Comparison of ENCODE assay signal across 11 cellular contexts in the genomic region with DNA sequence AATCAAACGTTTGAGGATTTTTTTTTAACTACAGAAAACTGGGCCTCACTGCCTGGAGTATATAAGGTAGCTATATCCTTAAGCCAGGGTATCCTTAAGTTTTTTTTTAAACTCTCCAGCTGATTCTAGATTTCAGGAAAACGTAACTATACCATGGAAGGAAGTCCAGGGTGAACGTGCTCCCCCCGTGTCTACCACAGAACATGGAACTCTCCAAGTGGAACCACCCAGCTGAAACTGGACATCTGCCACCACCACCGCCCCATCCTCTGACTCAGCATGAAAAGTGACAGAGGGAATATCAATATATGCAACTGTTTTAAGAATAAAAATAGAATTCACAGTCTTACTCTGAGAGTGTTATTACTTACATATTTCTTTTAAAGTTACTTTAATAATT.
DNase-seq lines count a peak whose midpoint lies in the region; ATAC-seq lines count a peak whose summit lies in the region.
"Had no signal": no experiment of that assay in that cellular context is flagged by ENCODE, and none has a peak within 500 bp of the region (broad histone marks: within the 10 kb centered on the region; RNA-seq: fewer than 3 reads in every experiment).

No MANE protein-coding gene starts in this region.

- peak; percentile 59 for ATAC-seq in Right ventricle myocardium inferior
- ATAC-seq in HG03432 (IDR thresholded peaks at IDR 0.05; ENCODE audit: unreplicated experiment): no peak

- DNase-seq in Right ventricle myocardium inferior (ENCODE audit: missing footprints): peak; percentile 74
- DNase-seq in cardiac septum (ENCODE audit: low spot score): no peak
- peak; percentile 49 for DNase-seq in astrocyte of the hippocampus (ENCODE audit: low read depth, low spot score)
- DNase-seq in hepatic stellate cell (ENCODE audit: low spot score): peak; percentile 45
- no peak for DNase-seq in activated effector memory CD4-positive, alpha-beta T cell treated with anti-CD3 and anti-CD28 coated beads, Interleukin-2, amount 50 U/mL, for 16 hours
- DNase-seq in RKO (ENCODE audit: low spot score): no peak
- no peak for DNase-seq in activated T-cell treated with anti-CD3 and anti-CD28 coated beads, Interleukin-2, amount 50 U/mL, for 48 hours
- DNase-seq: Kasumi-1, mesendoderm, NCI-H524 had no signal

- intact Hi-C loops in Right ventricle myocardium inferior (cut with DNase I) (no loop called here), cardiac septum (cut with DNase I) (no loop called here)

Comparison
In these comparisons a context has a peak if more than half of its experiments do, and no peak if none do; other contexts are left out.
1. DNase-seq: peak in Right ventricle myocardium inferior (single experiment), astrocyte of the hippocampus (single experiment) and hepatic stellate cell (single experiment); none in cardiac septum (single experiment), activated effector memory CD4-positive, alpha-beta T cell treated with anti-CD3 and anti-CD28 coated beads, Interleukin-2, amount 50 U/mL, for 16 hours (single experiment), RKO (single experiment) and activated T-cell treated with anti-CD3 and anti-CD28 coated beads, Interleukin-2, amount 50 U/mL, for 48 hours (0 of 2).